In the genomic region with DNA sequence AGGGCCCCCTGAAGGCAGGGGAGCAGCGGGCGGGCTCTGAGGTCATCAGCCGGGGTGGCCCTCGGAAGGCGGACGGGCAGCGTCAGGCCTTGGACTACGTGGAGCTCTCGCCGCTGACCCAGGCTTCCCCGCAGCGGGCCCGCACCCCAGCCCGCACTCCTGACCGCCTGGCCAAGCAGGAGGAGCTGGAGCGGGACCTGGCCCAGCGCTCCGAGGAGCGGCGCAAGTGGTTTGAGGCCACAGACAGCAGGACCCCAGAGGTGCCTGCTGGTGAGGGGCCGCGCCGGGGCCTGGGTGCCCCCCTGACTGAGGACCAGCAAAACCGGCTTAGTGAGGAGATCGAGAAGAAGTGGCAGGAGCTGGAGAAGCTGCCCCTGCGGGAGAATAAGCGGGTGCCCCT, we compare ENCODE assay signal across 19 cellular contexts.
"Had no signal": no experiment of that assay in that cellular context is flagged by ENCODE, and none has a peak within 500 bp of the region (broad histone marks: within the 10 kb centered on the region; RNA-seq: fewer than 3 reads in every experiment).

No MANE protein-coding gene starts in this region.

- H3K4me1 Mint-ChIP-seq: stimulated activated memory B cell treated with anti-CD40 and anti-IgM and Interleukin-4, amounts not matched to agents 10 μg/mL and 1 μg/mL and 100 μg/mL, for 72 hours had no signal

- H3K9ac ChIP-seq: parathyroid adenoma had no signal

- H3K27me3 ChIP-seq: dorsolateral prefrontal cortex, sigmoid colon, testis, tibial artery had no signal

- H3K27ac ChIP-seq: dorsolateral prefrontal cortex, parathyroid adenoma, sigmoid colon, testis, tibial artery had no signal

- H3K27ac Mint-ChIP-seq: progenitor cell of endocrine pancreas; stimulated activated memory B cell treated with anti-CD40 and anti-IgM and Interleukin-4, amounts not matched to agents 10 μg/mL and 1 μg/mL and 100 μg/mL, for 72 hours; type B pancreatic cell had no signal

- ATAC-seq: naive thymus-derived CD8-positive, alpha-beta T cell; stimulated activated memory B cell treated with anti-CD40 and anti-IgM and Interleukin-4, amounts not matched to agents 10 μg/mL and 1 μg/mL and 100 μg/mL, for 72 hours; stimulated activated naive CD8-positive, alpha-beta T cell treated with anti-CD3 and anti-CD28 coated beads, Interleukin-15, Interleukin-2, amounts not matched to agents 100 U/mL and 50 U/mL, for 24 hours had no signal

- H3K27me3 Mint-ChIP-seq: naive thymus-derived CD8-positive, alpha-beta T cell; progenitor cell of endocrine pancreas; stimulated activated memory B cell treated with anti-CD40 and anti-IgM and Interleukin-4, amounts not matched to agents 10 μg/mL and 1 μg/mL and 100 μg/mL, for 72 hours; type B pancreatic cell had no signal

- H3K9me3 Mint-ChIP-seq: immature natural killer cell; naive thymus-derived CD8-positive, alpha-beta T cell; stimulated activated memory B cell treated with anti-CD40 and anti-IgM and Interleukin-4, amounts not matched to agents 10 μg/mL and 1 μg/mL and 100 μg/mL, for 72 hours; type B pancreatic cell had no signal

- DNase-seq: cerebellar nuclear complex; cortex of kidney; dorsolateral prefrontal cortex; effector CD4-positive, alpha-beta T cell; hypothalamus; immature natural killer cell; islet precursor cell; kidney glomerular epithelial cell; naive thymus-derived CD8-positive, alpha-beta T cell; sigmoid colon; stimulated activated CD4-positive, alpha-beta T cell treated with anti-CD3 and anti-CD28 coated beads, Interleukin-4, amount 100 ng/mL, for 4 hours; stimulated activated naive CD8-positive, alpha-beta T cell treated with anti-CD3 and anti-CD28 coated beads, Interleukin-15, Interleukin-2, amounts not matched to agents 100 U/mL and 50 U/mL, for 24 hours; substantia nigra; testis; tibial artery had no signal

- H3K4me3 Mint-ChIP-seq: immature natural killer cell; naive thymus-derived CD8-positive, alpha-beta T cell; stimulated activated memory B cell treated with anti-CD40 and anti-IgM and Interleukin-4, amounts not matched to agents 10 μg/mL and 1 μg/mL and 100 μg/mL, for 72 hours; type B pancreatic cell had no signal

- H3K9me3 ChIP-seq: sigmoid colon, testis, tibial artery had no signal

- H2AFZ ChIP-seq: parathyroid adenoma had no signal

- H3K4me3 ChIP-seq: dorsolateral prefrontal cortex, sigmoid colon, testis, tibial artery had no signal
